23 cellular contexts compared by ENCODE assay signal in the genomic region with DNA sequence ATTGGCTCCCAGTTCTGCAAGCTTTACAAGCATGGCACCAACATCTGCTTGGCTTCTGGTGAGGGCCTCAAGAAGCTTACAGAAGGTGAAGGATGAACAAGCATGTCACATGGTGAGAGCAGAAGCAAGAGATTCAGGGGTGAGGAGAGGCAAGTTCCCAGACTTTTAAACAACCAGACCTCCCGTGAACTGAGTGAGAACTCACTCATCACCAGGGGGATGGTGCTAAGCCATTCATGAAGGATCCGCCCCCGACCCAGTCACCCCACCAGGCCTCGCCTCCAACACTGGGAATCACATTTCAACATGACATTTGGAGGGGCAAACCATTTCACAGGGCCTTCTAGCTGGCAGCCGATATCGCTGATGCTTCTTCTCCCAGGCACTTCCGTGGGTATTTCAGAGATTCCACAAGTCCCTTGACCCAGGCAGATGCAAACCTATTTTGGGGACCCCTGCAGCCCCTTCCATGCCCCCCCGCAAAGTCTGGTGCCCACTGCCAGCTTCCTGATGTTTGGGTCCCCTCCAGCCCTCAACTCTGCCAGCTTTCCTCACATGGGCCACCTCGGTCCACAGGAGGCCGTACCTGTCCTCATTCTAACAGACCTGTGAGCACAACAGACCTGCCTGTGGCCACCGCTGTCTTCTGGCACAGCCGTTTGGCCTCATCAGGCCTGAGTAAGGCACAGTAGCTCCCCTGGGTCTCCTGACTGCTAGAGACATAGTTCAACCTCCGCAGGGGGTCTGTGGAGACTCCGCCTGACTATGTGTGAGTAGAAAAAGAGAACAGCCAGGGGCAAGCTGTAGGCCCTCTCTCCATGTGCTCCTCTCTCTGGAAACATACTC.
DNase-seq lines count a peak whose midpoint lies in the region; ATAC-seq, FAIRE-seq and TF ChIP-seq lines count a peak whose summit lies in the region.
"Had no signal": no experiment of that assay in that cellular context is flagged by ENCODE, and none has a peak within 500 bp of the region (broad histone marks: within the 10 kb centered on the region; RNA-seq: fewer than 3 reads in every experiment).

No MANE protein-coding gene starts in this region.

- H3K4me2 ChIP-seq in HepG2 (ENCODE audit: low read depth, low read length) = no peak overlapping the region

- in situ Hi-C loops in HepG2 (cut with HindIII; ENCODE audit: extremely low pct_ligation_motif_present, low pct_unique_long_range_greater_than_20kb) = no loop called here

- no peak for TF ChIP-seq EP300 in HepG2 (IDR thresholded peaks at IDR 0.05; ENCODE audit: low read depth in 2 of 2, low read length in 2 of 2)
- TF ChIP-seq EP300 in HepG2 (CRISPR knock-in tag; IDR thresholded peaks at IDR 0.05; ENCODE audit: borderline replicate concordance) = no peak

- CTCF ChIA-PET in naive thymus-derived CD4-positive, alpha-beta T cell (lab: Charles Lee) = no interaction called here
- CTCF ChIA-PET in HepG2 (lab: Yijun Ruan, JAX; ENCODE audit: low intra/inter-chr PET ratio, low total read pairs) = no interaction called here

- no TSS peak for BruUV-seq in HepG2 (replicated peaks; lab: Mats Ljungman, UMichigan)

- H3K9ac ChIP-seq in HepG2 (ENCODE audit: insufficient read depth, low read depth, low read length) = no peak overlapping the region

- H3K9me3 ChIP-seq in Peyer's patch (no peaks in the 10 kb centered on the region), HepG2 (ENCODE audit: low read length) (no peaks in the 10 kb centered on the region)
- H3K9me3 ChIP-seq in naive thymus-derived CD4-positive, alpha-beta T cell (ENCODE audit: control insufficient read depth in 2 of 3, low read length in 3 of 3) = no peaks in the 10 kb centered on the region
- H3K9me3 ChIP-seq: Caco-2, SJSA1 had no signal

- intact Hi-C loops in CD14-positive monocyte (cut with micrococcal nuclease) = no loop called here
- intact Hi-C loops in posterior vena cava (cut with DNase I) = no loop called here
- intact Hi-C loops in naive thymus-derived CD4-positive, alpha-beta T cell (cut with micrococcal nuclease) = no loop called here
- intact Hi-C loops in HepG2 (cut with micrococcal nuclease; ENCODE audit: unreplicated experiment) = no loop called here

- H3K36me3 Mint-ChIP-seq in CD14-positive monocyte = no peaks in the 10 kb centered on the region
- H3K36me3 Mint-ChIP-seq in naive thymus-derived CD4-positive, alpha-beta T cell = peaks cover 0 to 9% (median 5%) of the 10 kb centered on the region in 5 donors

- H3K4me3 Mint-ChIP-seq in CD14-positive monocyte = no peak overlapping the region
- no peak overlapping the region for H3K4me3 Mint-ChIP-seq in naive thymus-derived CD4-positive, alpha-beta T cell
- H3K4me3 Mint-ChIP-seq: HFFc6; T-helper 2 cell treated with Interferon-gamma antibody and Interleukin-4, amounts not matched to agents 5 μg/mL and 100 μg/mL, for 36 hours had no signal

- H4K20me1 ChIP-seq in HepG2 (ENCODE audit: insufficient read depth, low read length) = no peaks in the 10 kb centered on the region

- H3K27me3 ChIP-seq in Peyer's patch (no peaks in the 10 kb centered on the region), HepG2 (ENCODE audit: control insufficient read depth in 1 of 2, insufficient read depth in 2 of 2, low read length in 2 of 2) (no peaks in the 10 kb centered on the region)
- no peaks in the 10 kb centered on the region for H3K27me3 ChIP-seq in naive thymus-derived CD4-positive, alpha-beta T cell (ENCODE audit: control insufficient read depth in 2 of 2, insufficient read depth in 2 of 2, low read length in 2 of 2)
- H3K27me3 ChIP-seq: cardiac muscle cell, SJSA1 had no signal

- DNase-seq in CD14-positive monocyte (ENCODE audit: low spot score) = peak; percentile 26
- DNase-seq in Peyer's patch = peak in 2 of 3 donors; percentile 32 to 43
- DNase-seq in fibroblast of mammary gland (ENCODE audit: low read depth) = peak; percentile 61
- DNase-seq in posterior vena cava (ENCODE audit: low spot score) = peak; percentile 76
- DNase-seq in NCI-H1105 treated with DMSO at 0.1 percent for 48 hours (lab: John Stamatoyannopoulos, UW) = no peak
- no peak for DNase-seq in naive thymus-derived CD4-positive, alpha-beta T cell
- DNase-seq in HepG2 (ENCODE audit: low spot score) = no peak
- DNase-seq: activated CD4-positive, CD25-positive, alpha-beta regulatory T cell treated with anti-CD3 and anti-CD28 coated beads, Interleukin-2, amount 50 U/mL, for 72 hours; effector CD4-positive, alpha-beta T cell; GDM1; HFFc6; hippocampal formation; Kasumi-1; NCI-H1105; NCI-H774; occipital lobe; OCI-M1; stimulated activated CD4-positive, alpha-beta T cell treated with anti-CD3 and anti-CD28 coated beads, Interleukin-2, amount 100 ng/mL, for 48 hours had no signal

- H3K4me1 ChIP-seq in Peyer's patch (peaks cover 0 to 30% (median 2%) of the 10 kb centered on the region in 4 donors), HepG2 (ENCODE audit: insufficient read depth, low read length) (peaks cover 39% of the 10 kb centered on the region)
- H3K4me1 ChIP-seq in naive thymus-derived CD4-positive, alpha-beta T cell (ENCODE audit: control insufficient read depth in 2 of 2, insufficient read depth in 2 of 2, low read length in 2 of 2) = no peaks in the 10 kb centered on the region

- peaks cover 2 to 9% (median 5%) of the 10 kb centered on the region in 3 donors for H3K27me3 Mint-ChIP-seq in CD14-positive monocyte (ENCODE audit: low read depth in 3 of 3)
- no peaks in the 10 kb centered on the region for H3K27me3 Mint-ChIP-seq in naive thymus-derived CD4-positive, alpha-beta T cell

- TF ChIP-seq POLR2A in Peyer's patch (IDR thresholded peaks at IDR 0.05) = no peak
- no peak for TF ChIP-seq POLR2A in HepG2 (IDR thresholded peaks at IDR 0.05; ENCODE audit: insufficient read depth in 1 of 2, low read depth in 2 of 2, low read length in 2 of 2)

- H3K27ac ChIP-seq in Peyer's patch = no peak overlapping the region
- H3K27ac ChIP-seq in naive thymus-derived CD4-positive, alpha-beta T cell (ENCODE audit: low read depth, low read length) = no peak overlapping the region
- H3K27ac ChIP-seq in HepG2 (ENCODE audit: extremely low read length, insufficient read depth, low read length) = no peak overlapping the region
- H3K27ac ChIP-seq: cardiac muscle cell, SJSA1 had no signal

- no peaks in the 10 kb centered on the region for H3K4me1 Mint-ChIP-seq in CD14-positive monocyte
- peaks cover 0 to 3% (median 0%) of the 10 kb centered on the region in 7 donors for H3K4me1 Mint-ChIP-seq in naive thymus-derived CD4-positive, alpha-beta T cell

- no peaks in the 10 kb centered on the region for H3K79me2 ChIP-seq in HepG2 (ENCODE audit: insufficient read depth, low read length)

- POLR2A ChIA-PET in naive thymus-derived CD4-positive, alpha-beta T cell (lab: Charles Lee) = no interaction called here
- POLR2A ChIA-PET in HepG2 (lab: Yijun Ruan, JAX) = no interaction called here

- ATAC-seq in naive thymus-derived CD4-positive, alpha-beta T cell = no peak
- no peak for ATAC-seq in HepG2
- no peak for ATAC-seq in GM18907 (IDR thresholded peaks at IDR 0.05; ENCODE audit: unreplicated experiment)

- H3K36me3 ChIP-seq in Peyer's patch = no peaks in the 10 kb centered on the region
- H3K36me3 ChIP-seq in naive thymus-derived CD4-positive, alpha-beta T cell (ENCODE audit: control insufficient read depth in 2 of 3, insufficient read depth in 3 of 3, low read length in 3 of 3) = no peaks in the 10 kb centered on the region
- no peaks in the 10 kb centered on the region for H3K36me3 ChIP-seq in HepG2 (replicated peaks in 1 of 2; ENCODE audit: control insufficient read depth in 1 of 2, insufficient read depth in 2 of 2, low read length in 2 of 2)
- H3K36me3 ChIP-seq: cardiac muscle cell, SJSA1 had no signal

- H2AFZ ChIP-seq in HepG2 (ENCODE audit: low read length) = no peak overlapping the region

- WGBS in HepG2 (ENCODE audit: low lambda C conversion rate) = 79% methylated on average over 12 of the region's 14 CpGs

- peaks cover 0 to 2% (median 0%) of the 10 kb centered on the region in 7 donors for H3K9me3 Mint-ChIP-seq in CD14-positive monocyte
- H3K9me3 Mint-ChIP-seq in naive thymus-derived CD4-positive, alpha-beta T cell = peaks cover 0 to 1% (median 0%) of the 10 kb centered on the region in 11 donors
- H3K9me3 Mint-ChIP-seq: HFFc6; T-helper 2 cell treated with Interferon-gamma antibody and Interleukin-4, amounts not matched to agents 5 μg/mL and 100 μg/mL, for 36 hours had no signal

- H3K4me3 ChIP-seq in Peyer's patch (no peak overlapping the region), fibroblast of mammary gland (ENCODE audit: control insufficient read depth, low read depth, low read length) (no peak overlapping the region), HepG2 (replicated peaks in 1 of 3; ENCODE audit: insufficient read depth in 1 of 3, low read depth in 2 of 3, low read length in 3 of 3) (no peak overlapping the region)
- no peak overlapping the region for H3K4me3 ChIP-seq in naive thymus-derived CD4-positive, alpha-beta T cell (ENCODE audit: low read length)
- H3K4me3 ChIP-seq: cardiac muscle cell, SJSA1 had no signal

- no peak overlapping the region for H3K27ac Mint-ChIP-seq in CD14-positive monocyte
- H3K27ac Mint-ChIP-seq in naive thymus-derived CD4-positive, alpha-beta T cell = no peak overlapping the region
- H3K27ac Mint-ChIP-seq: HFFc6; T-helper 2 cell treated with Interferon-gamma antibody and Interleukin-4, amounts not matched to agents 5 μg/mL and 100 μg/mL, for 36 hours had no signal

- no peak for TF ChIP-seq CTCF in CD14-positive monocyte (IDR thresholded peaks at IDR 0.05)
- TF ChIP-seq CTCF in Peyer's patch (IDR thresholded peaks at IDR 0.05) = no peak
- no peak for TF ChIP-seq CTCF in fibroblast of mammary gland (conservative IDR thresholded peaks at IDR 0.05; ENCODE audit: control insufficient read depth, insufficient read depth, low read depth, low read length)
- no peak for TF ChIP-seq CTCF in HepG2 (CRISPR knock-in tag; IDR thresholded peaks at IDR 0.05)

- TF ChIP-seq RAD21 in HepG2 (CRISPR knock-in tag; IDR thresholded peaks at IDR 0.05) = no peak

- FAIRE-seq in HepG2 (lab: Jason Lieb, UNC) = no peak

TF ChIP-seq in HepG2, 621 proteins besides CTCF, POLR2A, EP300 and RAD21 (continues in another document):
- no peak for TF ChIP-seq ARID2 (CRISPR knock-in tag; IDR thresholded peaks at IDR 0.05; ENCODE audit: borderline replicate concordance)
- no peak for TF ChIP-seq SPEN (CRISPR knock-in tag; IDR thresholded peaks at IDR 0.05; ENCODE audit: low read depth)
- TF ChIP-seq SMYD3 (CRISPR knock-in tag; IDR thresholded peaks at IDR 0.05) = no peak
- TF ChIP-seq ZNF225 (CRISPR knock-in tag; IDR thresholded peaks at IDR 0.05) = no peak
- no peak for TF ChIP-seq ZNF282 (IDR thresholded peaks at IDR 0.05; ENCODE audit: partially characterized antibody)
- no peak for TF ChIP-seq NFYC (CRISPR knock-in tag; IDR thresholded peaks at IDR 0.05)
- no peak for TF ChIP-seq ZNF335 (CRISPR knock-in tag; IDR thresholded peaks at IDR 0.05)
- no peak for TF ChIP-seq GZF1 (CRISPR knock-in tag; IDR thresholded peaks at IDR 0.05)
- no peak for TF ChIP-seq ZNF614 (CRISPR knock-in tag; IDR thresholded peaks at IDR 0.05; ENCODE audit: borderline replicate concordance)

Comparison
In these comparisons a context has a peak if more than half of its experiments do, and no peak if none do; other contexts are left out.
1. DNase-seq: peak in CD14-positive monocyte (single experiment), Peyer's patch (2 of 3), fibroblast of mammary gland (single experiment) and posterior vena cava (single experiment); none in NCI-H1105 treated with DMSO at 0.1 percent for 48 hours (single experiment), naive thymus-derived CD4-positive, alpha-beta T cell (0 of 9) and HepG2 (single experiment).